ENCODE assay signal across 19 cellular contexts in the genomic region with DNA sequence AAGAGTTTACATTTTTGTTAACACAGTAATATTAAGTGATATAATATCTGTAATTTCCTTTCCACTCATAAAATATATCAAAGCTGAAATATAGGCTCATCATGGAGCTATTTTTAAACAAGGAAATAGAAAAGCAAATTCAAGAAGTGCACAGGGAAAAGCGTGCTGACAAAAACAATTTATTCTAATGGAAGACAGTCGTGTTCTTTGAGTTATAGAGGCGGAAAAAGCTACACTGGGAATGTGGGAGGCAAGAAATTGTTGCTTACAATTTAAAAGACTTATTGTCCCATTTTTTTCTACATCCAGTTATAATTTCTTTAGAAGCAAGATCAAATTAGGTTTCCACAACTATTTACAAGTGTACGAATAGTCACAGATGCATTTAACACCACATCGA.
"Had no signal": no experiment of that assay in that cellular context is flagged by ENCODE, and none has a peak within 500 bp of the region (broad histone marks: within the 10 kb centered on the region; RNA-seq: fewer than 3 reads in every experiment).

No MANE protein-coding gene starts in this region.

- DNase-seq: KBM-7, NCI-H1092, NCI-H1105 treated with DMSO at 0.1 percent for 48 hours, NCI-H1417 treated with DMSO at 0.1 percent for 48 hours, NCI-H146, NCI-H1694 treated with DMSO at 0.1 percent for 48 hours, NCI-H1930, NCI-H2081, NCI-H2107, NCI-H2227 treated with DMSO at 0.1 percent for 48 hours, NCI-H524 treated with DMSO at 0.1 percent for 48 hours, NCI-H69, NCI-H774, RPMI8226, SHP77 had no signal

- H3K4me3 ChIP-seq: SK-N-MC had no signal

- FAIRE-seq: HTR-8/SVneo, RCC 7860 had no signal

- H3K27ac ChIP-seq: HL-60, SK-N-MC had no signal
